ENCODE assay signal across 21 cellular contexts in the genomic region with DNA sequence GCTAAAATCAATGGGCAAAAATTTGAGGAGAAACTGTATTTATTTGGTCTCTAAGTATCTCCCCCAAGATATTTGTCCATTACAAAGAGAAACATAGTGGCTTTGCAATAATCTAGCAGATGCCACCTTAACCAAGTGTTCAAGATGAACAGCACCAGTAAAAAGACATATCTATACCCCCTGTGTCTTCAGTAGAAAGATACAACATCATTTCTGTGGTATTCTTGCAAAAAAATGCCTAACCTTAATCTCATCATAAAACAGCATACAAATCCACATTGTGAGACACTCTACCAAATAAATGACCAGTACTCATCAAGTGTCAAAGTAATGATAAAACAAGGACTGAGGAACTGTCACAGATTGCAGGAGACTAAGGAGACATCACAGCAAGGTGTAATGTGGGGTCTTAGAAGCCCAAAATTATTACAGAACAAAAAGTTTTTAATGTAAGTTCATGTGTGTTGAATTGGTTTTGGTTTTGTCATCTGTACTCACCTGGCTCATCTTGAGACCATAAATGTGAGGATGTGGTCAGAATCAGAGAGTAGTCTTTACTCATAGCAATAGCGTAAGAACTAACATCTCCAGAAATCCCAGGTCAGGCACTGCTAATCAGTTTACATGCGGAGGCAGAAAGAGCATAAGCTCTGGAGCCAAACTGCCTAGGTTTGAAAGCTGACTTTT.
DNase-seq lines count a peak whose midpoint lies in the region; ATAC-seq and TF ChIP-seq lines count a peak whose summit lies in the region.
"Had no signal": no experiment of that assay in that cellular context is flagged by ENCODE, and none has a peak within 500 bp of the region (broad histone marks: within the 10 kb centered on the region; RNA-seq: fewer than 3 reads in every experiment).

No MANE protein-coding gene starts in this region.

- H3K4me3 Mint-ChIP-seq in activated naive CD8-positive, alpha-beta T cell treated with anti-CD3 and anti-CD28 coated beads for 36 hours = peak overlapping the region; percentile 16
- H3K4me3 Mint-ChIP-seq: stimulated activated memory B cell treated with anti-CD40 and anti-IgM and Interleukin-4, amounts not matched to agents 10 μg/mL and 1 μg/mL and 100 μg/mL, for 72 hours; type B pancreatic cell had no signal

- no peak for TF ChIP-seq POLR2A in uterus (IDR thresholded peaks at IDR 0.05)

- H3K36me3 Mint-ChIP-seq in activated naive CD8-positive, alpha-beta T cell treated with anti-CD3 and anti-CD28 coated beads for 36 hours = peaks cover 18% of the 10 kb centered on the region

- no peaks in the 10 kb centered on the region for H3K4me1 ChIP-seq in uterus
- H3K4me1 ChIP-seq: gastrocnemius medialis had no signal

- H3K27me3 ChIP-seq in uterus = no peaks in the 10 kb centered on the region
- H3K27me3 ChIP-seq: BLaER1 treated with 17β-estradiol and CSF1 and Interleukin-3, amounts not matched to agents 10 nM and 100 nM; gastrocnemius medialis had no signal

- H3K27me3 Mint-ChIP-seq in activated naive CD8-positive, alpha-beta T cell treated with anti-CD3 and anti-CD28 coated beads for 36 hours = no peaks in the 10 kb centered on the region
- H3K27me3 Mint-ChIP-seq: stimulated activated memory B cell treated with anti-CD40 and anti-IgM and Interleukin-4, amounts not matched to agents 10 μg/mL and 1 μg/mL and 100 μg/mL, for 72 hours; type B pancreatic cell had no signal

- ATAC-seq in GM19025 (IDR thresholded peaks at IDR 0.05; ENCODE audit: low read depth, unreplicated experiment) (peak; percentile 78), HG03175 (IDR thresholded peaks at IDR 0.05; ENCODE audit: unreplicated experiment) (peak; percentile 53)
- ATAC-seq: gastrocnemius medialis; lower lobe of right lung; SK-N-SH treated with all-trans-retinoic acid at 6 μM for 48 hours; stimulated activated memory B cell treated with anti-CD40 and anti-IgM and Interleukin-4, amounts not matched to agents 10 μg/mL and 1 μg/mL and 100 μg/mL, for 72 hours had no signal

- no peaks in the 10 kb centered on the region for H3K9me3 Mint-ChIP-seq in activated naive CD8-positive, alpha-beta T cell treated with anti-CD3 and anti-CD28 coated beads for 36 hours
- H3K9me3 Mint-ChIP-seq: stimulated activated memory B cell treated with anti-CD40 and anti-IgM and Interleukin-4, amounts not matched to agents 10 μg/mL and 1 μg/mL and 100 μg/mL, for 72 hours; type B pancreatic cell had no signal

- no peaks in the 10 kb centered on the region for H3K36me3 ChIP-seq in uterus
- H3K36me3 ChIP-seq: gastrocnemius medialis had no signal

- no peaks in the 10 kb centered on the region for H3K9me3 ChIP-seq in uterus
- H3K9me3 ChIP-seq: BLaER1 treated with 17β-estradiol and CSF1 and Interleukin-3, amounts not matched to agents 10 nM and 100 nM; gastrocnemius medialis; lower lobe of right lung had no signal

- peaks cover 28% of the 10 kb centered on the region for H3K4me1 Mint-ChIP-seq in activated naive CD8-positive, alpha-beta T cell treated with anti-CD3 and anti-CD28 coated beads for 36 hours
- H3K4me1 Mint-ChIP-seq: stimulated activated memory B cell treated with anti-CD40 and anti-IgM and Interleukin-4, amounts not matched to agents 10 μg/mL and 1 μg/mL and 100 μg/mL, for 72 hours had no signal

- no peak overlapping the region for H3K27ac ChIP-seq in uterus
- H3K27ac ChIP-seq: BLaER1 treated with 17β-estradiol and CSF1 and Interleukin-3, amounts not matched to agents 10 nM and 100 nM; gastrocnemius medialis; lower lobe of right lung; parathyroid adenoma had no signal

- DNase-seq in NCI-H82 (lab: John Stamatoyannopoulos, UW) (peak; percentile 21), NCI-H82 treated with DMSO at 0.1 percent for 48 hours (lab: John Stamatoyannopoulos, UW; ENCODE audit: unreplicated experiment) (no peak), uterus (no peak), NCI-H2081 treated with DMSO at 0.1 percent for 48 hours (lab: John Stamatoyannopoulos, UW) (no peak), glomerular visceral epithelial cell (ENCODE audit: extremely low spot score) (no peak)
- DNase-seq in activated naive CD8-positive, alpha-beta T cell treated with anti-CD3 and anti-CD28 coated beads for 36 hours = peak; percentile 6
- DNase-seq: anterior cingulate cortex, DND-41, gastrocnemius medialis, lower lobe of right lung, MM.1S, NCI-H187, NCI-H510A treated with DMSO at 0.1 percent for 48 hours, small intestine had no signal

- peak overlapping the region; percentile 77 for H3K27ac Mint-ChIP-seq in activated naive CD8-positive, alpha-beta T cell treated with anti-CD3 and anti-CD28 coated beads for 36 hours
- H3K27ac Mint-ChIP-seq: stimulated activated memory B cell treated with anti-CD40 and anti-IgM and Interleukin-4, amounts not matched to agents 10 μg/mL and 1 μg/mL and 100 μg/mL, for 72 hours had no signal

- no peak for TF ChIP-seq CTCF in uterus (IDR thresholded peaks at IDR 0.05)

- H3K4me3 ChIP-seq in uterus = no peak overlapping the region
- H3K4me3 ChIP-seq: BLaER1 treated with 17β-estradiol and CSF1 and Interleukin-3, amounts not matched to agents 10 nM and 100 nM; gastrocnemius medialis; lower lobe of right lung had no signal

- intact Hi-C loops in uterus (cut with DNase I; ENCODE audit: low total_unique reads) = no loop called here

Comparison
In these comparisons a context has a peak if more than half of its experiments do, and no peak if none do; other contexts are left out.
1. DNase-seq: peak in NCI-H82 (single experiment) and activated naive CD8-positive, alpha-beta T cell treated with anti-CD3 and anti-CD28 coated beads for 36 hours (single experiment); none in NCI-H82 treated with DMSO at 0.1 percent for 48 hours (single experiment), uterus (0 of 2), NCI-H2081 treated with DMSO at 0.1 percent for 48 hours (single experiment) and glomerular visceral epithelial cell (single experiment).